1 cellular context compared by ENCODE assay signal in genomic region chr1:24932284-24932683, GRCh38.
TF ChIP-seq lines count a peak whose summit lies in the region.

No MANE protein-coding gene starts in this region.

TF ChIP-seq in neural cell, 6 proteins besides CTCF, POLR2A, EP300 and RAD21:
- TF ChIP-seq REST (IDR thresholded peaks at IDR 0.05; ENCODE audit: borderline replicate concordance) (no peak), POLR2AphosphoS5 (IDR thresholded peaks at IDR 0.05) (no peak), SMC3 (conservative IDR thresholded peaks at IDR 0.05; ENCODE audit: poor library complexity) (peak; percentile 57), TAF1 (IDR thresholded peaks at IDR 0.05; ENCODE audit: low read depth) (no peak), EZH2 (IDR thresholded peaks at IDR 0.05; ENCODE audit: borderline replicate concordance, insufficient read depth, low read length, poor library complexity, severe bottlenecking) (no peak)
